1 cellular context compared by ENCODE assay signal in the genomic region with DNA sequence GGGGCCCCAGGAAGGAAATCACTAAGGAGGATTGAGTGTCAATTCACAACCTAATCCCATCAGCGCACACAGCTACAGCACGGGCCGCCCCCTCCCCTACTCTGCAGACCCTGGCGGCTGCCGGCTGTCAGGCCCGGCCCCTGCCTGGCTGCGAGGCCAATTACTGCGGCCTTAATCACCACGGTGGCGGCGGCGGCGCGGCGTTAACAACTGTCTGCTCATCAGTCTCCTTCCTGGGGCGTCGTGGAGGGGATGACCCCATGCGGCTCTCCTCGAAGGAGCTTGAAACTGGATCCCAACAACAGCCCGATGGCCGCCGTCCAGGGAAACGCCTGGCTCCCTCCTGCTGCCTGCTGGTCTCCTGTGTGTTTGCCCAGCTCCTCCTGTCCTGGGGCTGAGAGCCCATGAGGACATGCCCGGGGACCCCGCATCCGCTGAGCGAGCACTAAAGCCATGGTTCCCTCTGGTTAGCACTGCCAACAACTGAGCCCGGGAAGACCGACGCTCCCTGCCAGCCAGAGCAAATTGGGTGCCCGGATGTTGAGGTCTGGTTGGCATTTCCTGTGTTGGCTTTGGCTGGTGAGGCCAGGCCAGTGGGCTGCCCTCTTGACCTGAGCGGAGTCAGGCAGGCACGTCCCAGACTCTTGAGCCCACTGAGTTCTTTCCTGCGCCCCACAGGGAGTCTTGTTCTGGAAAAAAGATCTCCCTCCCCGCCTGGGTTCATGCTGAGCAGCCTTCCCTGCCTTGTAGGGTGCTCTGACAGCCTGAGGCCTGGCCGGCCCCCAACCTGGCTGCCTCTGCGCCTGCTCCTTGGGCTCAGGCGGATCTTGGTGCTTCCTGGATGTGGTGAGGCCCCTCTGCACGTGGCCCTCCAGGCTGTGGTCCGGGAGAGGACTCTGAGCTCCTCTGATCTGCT.
TF ChIP-seq lines count a peak whose summit lies in the region.

No MANE protein-coding gene starts in this region.

TF ChIP-seq in GM23338, 12 proteins besides CTCF, POLR2A, EP300 and RAD21 (continued from another document):
- TF ChIP-seq, protein P1, sequence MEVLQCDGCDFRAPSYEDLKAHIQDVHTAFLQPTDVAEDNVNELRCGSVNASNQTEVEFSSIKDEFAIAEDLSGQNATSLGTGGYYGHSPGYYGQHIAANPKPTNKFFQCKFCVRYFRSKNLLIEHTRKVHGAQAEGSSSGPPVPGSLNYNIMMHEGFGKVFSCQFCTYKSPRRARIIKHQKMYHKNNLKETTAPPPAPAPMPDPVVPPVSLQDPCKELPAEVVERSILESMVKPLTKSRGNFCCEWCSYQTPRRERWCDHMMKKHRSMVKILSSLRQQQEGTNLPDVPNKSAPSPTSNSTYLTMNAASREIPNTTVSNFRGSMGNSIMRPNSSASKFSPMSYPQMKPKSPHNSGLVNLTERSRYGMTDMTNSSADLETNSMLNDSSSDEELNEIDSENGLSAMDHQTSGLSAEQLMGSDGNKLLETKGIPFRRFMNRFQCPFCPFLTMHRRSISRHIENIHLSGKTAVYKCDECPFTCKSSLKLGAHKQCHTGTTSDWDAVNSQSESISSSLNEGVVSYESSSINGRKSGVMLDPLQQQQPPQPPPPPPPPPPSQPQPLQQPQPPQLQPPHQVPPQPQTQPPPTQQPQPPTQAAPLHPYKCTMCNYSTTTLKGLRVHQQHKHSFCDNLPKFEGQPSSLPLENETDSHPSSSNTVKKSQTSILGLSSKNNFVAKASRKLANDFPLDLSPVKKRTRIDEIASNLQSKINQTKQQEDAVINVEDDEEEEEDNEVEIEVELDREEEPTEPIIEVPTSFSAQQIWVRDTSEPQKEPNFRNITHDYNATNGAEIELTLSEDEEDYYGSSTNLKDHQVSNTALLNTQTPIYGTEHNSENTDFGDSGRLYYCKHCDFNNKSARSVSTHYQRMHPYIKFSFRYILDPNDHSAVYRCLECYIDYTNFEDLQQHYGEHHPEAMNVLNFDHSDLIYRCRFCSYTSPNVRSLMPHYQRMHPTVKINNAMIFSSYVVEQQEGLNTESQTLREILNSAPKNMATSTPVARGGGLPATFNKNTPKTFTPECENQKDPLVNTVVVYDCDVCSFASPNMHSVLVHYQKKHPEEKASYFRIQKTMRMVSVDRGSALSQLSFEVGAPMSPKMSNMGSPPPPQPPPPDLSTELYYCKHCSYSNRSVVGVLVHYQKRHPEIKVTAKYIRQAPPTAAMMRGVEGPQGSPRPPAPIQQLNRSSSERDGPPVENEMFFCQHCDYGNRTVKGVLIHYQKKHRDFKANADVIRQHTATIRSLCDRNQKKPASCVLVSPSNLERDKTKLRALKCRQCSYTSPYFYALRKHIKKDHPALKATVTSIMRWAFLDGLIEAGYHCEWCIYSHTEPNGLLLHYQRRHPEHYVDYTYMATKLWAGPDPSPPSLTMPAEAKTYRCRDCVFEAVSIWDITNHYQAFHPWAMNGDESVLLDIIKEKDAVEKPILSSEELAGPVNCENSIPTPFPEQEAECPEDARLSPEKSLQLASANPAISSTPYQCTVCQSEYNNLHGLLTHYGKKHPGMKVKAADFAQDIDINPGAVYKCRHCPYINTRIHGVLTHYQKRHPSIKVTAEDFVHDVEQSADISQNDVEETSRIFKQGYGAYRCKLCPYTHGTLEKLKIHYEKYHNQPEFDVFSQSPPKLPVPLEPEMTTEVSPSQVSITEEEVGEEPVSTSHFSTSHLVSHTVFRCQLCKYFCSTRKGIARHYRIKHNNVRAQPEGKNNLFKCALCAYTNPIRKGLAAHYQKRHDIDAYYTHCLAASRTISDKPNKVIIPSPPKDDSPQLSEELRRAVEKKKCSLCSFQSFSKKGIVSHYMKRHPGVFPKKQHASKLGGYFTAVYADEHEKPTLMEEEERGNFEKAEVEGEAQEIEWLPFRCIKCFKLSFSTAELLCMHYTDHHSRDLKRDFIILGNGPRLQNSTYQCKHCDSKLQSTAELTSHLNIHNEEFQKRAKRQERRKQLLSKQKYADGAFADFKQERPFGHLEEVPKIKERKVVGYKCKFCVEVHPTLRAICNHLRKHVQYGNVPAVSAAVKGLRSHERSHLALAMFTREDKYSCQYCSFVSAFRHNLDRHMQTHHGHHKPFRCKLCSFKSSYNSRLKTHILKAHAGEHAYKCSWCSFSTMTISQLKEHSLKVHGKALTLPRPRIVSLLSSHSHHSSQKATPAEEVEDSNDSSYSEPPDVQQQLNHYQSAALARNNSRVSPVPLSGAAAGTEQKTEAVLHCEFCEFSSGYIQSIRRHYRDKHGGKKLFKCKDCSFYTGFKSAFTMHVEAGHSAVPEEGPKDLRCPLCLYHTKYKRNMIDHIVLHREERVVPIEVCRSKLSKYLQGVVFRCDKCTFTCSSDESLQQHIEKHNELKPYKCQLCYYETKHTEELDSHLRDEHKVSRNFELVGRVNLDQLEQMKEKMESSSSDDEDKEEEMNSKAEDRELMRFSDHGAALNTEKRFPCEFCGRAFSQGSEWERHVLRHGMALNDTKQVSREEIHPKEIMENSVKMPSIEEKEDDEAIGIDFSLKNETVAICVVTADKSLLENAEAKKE (CRISPR knock-in tag; IDR thresholded peaks at IDR 0.05), result no peak
- no peak for TF ChIP-seq NANOG (IDR thresholded peaks at IDR 0.05; ENCODE audit: borderline replicate concordance)
- TF ChIP-seq ZNF114 (CRISPR knock-in tag; IDR thresholded peaks at IDR 0.05), result no peak
TF ChIP-seq in GM23338: peak in this region for 0.
